Comparison of ENCODE assay signal across 1 cellular context in genomic region chr5:140175367-140176027, GRCh38.
TF ChIP-seq lines count a peak whose summit lies in the region.

No MANE protein-coding gene starts in this region.

TF ChIP-seq in K562, 482 proteins besides CTCF, POLR2A, EP300 and RAD21 (continued from another document and continues in another):
- TF ChIP-seq, protein P1, sequence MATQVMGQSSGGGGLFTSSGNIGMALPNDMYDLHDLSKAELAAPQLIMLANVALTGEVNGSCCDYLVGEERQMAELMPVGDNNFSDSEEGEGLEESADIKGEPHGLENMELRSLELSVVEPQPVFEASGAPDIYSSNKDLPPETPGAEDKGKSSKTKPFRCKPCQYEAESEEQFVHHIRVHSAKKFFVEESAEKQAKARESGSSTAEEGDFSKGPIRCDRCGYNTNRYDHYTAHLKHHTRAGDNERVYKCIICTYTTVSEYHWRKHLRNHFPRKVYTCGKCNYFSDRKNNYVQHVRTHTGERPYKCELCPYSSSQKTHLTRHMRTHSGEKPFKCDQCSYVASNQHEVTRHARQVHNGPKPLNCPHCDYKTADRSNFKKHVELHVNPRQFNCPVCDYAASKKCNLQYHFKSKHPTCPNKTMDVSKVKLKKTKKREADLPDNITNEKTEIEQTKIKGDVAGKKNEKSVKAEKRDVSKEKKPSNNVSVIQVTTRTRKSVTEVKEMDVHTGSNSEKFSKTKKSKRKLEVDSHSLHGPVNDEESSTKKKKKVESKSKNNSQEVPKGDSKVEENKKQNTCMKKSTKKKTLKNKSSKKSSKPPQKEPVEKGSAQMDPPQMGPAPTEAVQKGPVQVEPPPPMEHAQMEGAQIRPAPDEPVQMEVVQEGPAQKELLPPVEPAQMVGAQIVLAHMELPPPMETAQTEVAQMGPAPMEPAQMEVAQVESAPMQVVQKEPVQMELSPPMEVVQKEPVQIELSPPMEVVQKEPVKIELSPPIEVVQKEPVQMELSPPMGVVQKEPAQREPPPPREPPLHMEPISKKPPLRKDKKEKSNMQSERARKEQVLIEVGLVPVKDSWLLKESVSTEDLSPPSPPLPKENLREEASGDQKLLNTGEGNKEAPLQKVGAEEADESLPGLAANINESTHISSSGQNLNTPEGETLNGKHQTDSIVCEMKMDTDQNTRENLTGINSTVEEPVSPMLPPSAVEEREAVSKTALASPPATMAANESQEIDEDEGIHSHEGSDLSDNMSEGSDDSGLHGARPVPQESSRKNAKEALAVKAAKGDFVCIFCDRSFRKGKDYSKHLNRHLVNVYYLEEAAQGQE (CRISPR knock-in tag; IDR thresholded peaks at IDR 0.05; ENCODE audit: low read depth), result peak; percentile 6; the same call in 1 of the 2 replicates
- TF ChIP-seq DPF2 (IDR thresholded peaks at IDR 0.05), result peak; percentile 53
- TF ChIP-seq U2AF1 (optimal IDR thresholded peaks at IDR 0.05; ENCODE audit: low read depth, low read length), result peak; percentile 23
- TF ChIP-seq GTF2E2 (tag; IDR thresholded peaks at IDR 0.05), result no peak
- TF ChIP-seq NBN (IDR thresholded peaks at IDR 0.05; ENCODE audit: low read depth), result peak; percentile 48; the same call in 1 of the 2 replicates
- TF ChIP-seq, protein P2, sequence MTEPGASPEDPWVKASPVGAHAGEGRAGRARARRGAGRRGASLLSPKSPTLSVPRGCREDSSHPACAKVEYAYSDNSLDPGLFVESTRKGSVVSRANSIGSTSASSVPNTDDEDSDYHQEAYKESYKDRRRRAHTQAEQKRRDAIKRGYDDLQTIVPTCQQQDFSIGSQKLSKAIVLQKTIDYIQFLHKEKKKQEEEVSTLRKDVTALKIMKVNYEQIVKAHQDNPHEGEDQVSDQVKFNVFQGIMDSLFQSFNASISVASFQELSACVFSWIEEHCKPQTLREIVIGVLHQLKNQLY (CRISPR knock-in tag; conservative IDR thresholded peaks at IDR 0.05), result no peak
- TF ChIP-seq BRD9 (IDR thresholded peaks at IDR 0.05; ENCODE audit: low read depth, partially characterized antibody), result peak; percentile 81
- TF ChIP-seq ZKSCAN1 (IDR thresholded peaks at IDR 0.05; ENCODE audit: low read depth, low read length), result no peak
- TF ChIP-seq, protein P3, sequence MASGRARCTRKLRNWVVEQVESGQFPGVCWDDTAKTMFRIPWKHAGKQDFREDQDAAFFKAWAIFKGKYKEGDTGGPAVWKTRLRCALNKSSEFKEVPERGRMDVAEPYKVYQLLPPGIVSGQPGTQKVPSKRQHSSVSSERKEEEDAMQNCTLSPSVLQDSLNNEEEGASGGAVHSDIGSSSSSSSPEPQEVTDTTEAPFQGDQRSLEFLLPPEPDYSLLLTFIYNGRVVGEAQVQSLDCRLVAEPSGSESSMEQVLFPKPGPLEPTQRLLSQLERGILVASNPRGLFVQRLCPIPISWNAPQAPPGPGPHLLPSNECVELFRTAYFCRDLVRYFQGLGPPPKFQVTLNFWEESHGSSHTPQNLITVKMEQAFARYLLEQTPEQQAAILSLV (tag; IDR thresholded peaks at IDR 0.05), result no peak
- TF ChIP-seq NR1H2 (CRISPR knock-in tag; IDR thresholded peaks at IDR 0.05), result no peak
- 0 out of 2 replicates have a peak, but pooled peaks have one; percentile 75 for TF ChIP-seq MTA1 (IDR thresholded peaks at IDR 0.05; ENCODE audit: borderline replicate concordance)
- TF ChIP-seq, protein P4, sequence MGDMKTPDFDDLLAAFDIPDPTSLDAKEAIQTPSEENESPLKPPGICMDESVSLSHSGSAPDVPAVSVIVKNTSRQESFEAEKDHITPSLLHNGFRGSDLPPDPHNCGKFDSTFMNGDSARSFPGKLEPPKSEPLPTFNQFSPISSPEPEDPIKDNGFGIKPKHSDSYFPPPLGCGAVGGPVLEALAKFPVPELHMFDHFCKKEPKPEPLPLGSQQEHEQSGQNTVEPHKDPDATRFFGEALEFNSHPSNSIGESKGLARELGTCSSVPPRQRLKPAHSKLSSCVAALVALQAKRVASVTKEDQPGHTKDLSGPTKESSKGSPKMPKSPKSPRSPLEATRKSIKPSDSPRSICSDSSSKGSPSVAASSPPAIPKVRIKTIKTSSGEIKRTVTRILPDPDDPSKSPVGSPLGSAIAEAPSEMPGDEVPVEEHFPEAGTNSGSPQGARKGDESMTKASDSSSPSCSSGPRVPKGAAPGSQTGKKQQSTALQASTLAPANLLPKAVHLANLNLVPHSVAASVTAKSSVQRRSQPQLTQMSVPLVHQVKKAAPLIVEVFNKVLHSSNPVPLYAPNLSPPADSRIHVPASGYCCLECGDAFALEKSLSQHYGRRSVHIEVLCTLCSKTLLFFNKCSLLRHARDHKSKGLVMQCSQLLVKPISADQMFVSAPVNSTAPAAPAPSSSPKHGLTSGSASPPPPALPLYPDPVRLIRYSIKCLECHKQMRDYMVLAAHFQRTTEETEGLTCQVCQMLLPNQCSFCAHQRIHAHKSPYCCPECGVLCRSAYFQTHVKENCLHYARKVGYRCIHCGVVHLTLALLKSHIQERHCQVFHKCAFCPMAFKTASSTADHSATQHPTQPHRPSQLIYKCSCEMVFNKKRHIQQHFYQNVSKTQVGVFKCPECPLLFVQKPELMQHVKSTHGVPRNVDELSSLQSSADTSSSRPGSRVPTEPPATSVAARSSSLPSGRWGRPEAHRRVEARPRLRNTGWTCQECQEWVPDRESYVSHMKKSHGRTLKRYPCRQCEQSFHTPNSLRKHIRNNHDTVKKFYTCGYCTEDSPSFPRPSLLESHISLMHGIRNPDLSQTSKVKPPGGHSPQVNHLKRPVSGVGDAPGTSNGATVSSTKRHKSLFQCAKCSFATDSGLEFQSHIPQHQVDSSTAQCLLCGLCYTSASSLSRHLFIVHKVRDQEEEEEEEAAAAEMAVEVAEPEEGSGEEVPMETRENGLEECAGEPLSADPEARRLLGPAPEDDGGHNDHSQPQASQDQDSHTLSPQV (IDR thresholded peaks at IDR 0.05), result no peak
- no peak for TF ChIP-seq NR2F6 (CRISPR knock-in tag; IDR thresholded peaks at IDR 0.05)
- TF ChIP-seq SAFB (IDR thresholded peaks at IDR 0.05; ENCODE audit: borderline replicate concordance, low read depth, low read length), result peak; percentile 76
- no peak for TF ChIP-seq ZBTB8A (IDR thresholded peaks at IDR 0.05; ENCODE audit: partially characterized antibody)
- TF ChIP-seq ETV5 (CRISPR knock-in tag; IDR thresholded peaks at IDR 0.05; ENCODE audit: low read depth), result peak; percentile 84; the same call in 1 of the 2 replicates
- TF ChIP-seq RBM22 (IDR thresholded peaks at IDR 0.05; ENCODE audit: low read depth, low read length, poor library complexity, severe bottlenecking), result no peak
- TF ChIP-seq, protein P5, sequence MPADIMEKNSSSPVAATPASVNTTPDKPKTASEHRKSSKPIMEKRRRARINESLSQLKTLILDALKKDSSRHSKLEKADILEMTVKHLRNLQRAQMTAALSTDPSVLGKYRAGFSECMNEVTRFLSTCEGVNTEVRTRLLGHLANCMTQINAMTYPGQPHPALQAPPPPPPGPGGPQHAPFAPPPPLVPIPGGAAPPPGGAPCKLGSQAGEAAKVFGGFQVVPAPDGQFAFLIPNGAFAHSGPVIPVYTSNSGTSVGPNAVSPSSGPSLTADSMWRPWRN (IDR thresholded peaks at IDR 0.05; ENCODE audit: low read depth), result no peak
- peak; percentile 49 for TF ChIP-seq ASH1L (IDR thresholded peaks at IDR 0.05; ENCODE audit: borderline replicate concordance, low read depth, partially characterized antibody)
- no peak for TF ChIP-seq NFE2L1 (tag; IDR thresholded peaks at IDR 0.05; ENCODE audit: borderline replicate concordance, low read depth)
- TF ChIP-seq ADNP (tag; IDR thresholded peaks at IDR 0.05), result no peak
- no peak for TF ChIP-seq HDAC6 (IDR thresholded peaks at IDR 0.05; ENCODE audit: low read depth, low read length)
- TF ChIP-seq, protein P6, sequence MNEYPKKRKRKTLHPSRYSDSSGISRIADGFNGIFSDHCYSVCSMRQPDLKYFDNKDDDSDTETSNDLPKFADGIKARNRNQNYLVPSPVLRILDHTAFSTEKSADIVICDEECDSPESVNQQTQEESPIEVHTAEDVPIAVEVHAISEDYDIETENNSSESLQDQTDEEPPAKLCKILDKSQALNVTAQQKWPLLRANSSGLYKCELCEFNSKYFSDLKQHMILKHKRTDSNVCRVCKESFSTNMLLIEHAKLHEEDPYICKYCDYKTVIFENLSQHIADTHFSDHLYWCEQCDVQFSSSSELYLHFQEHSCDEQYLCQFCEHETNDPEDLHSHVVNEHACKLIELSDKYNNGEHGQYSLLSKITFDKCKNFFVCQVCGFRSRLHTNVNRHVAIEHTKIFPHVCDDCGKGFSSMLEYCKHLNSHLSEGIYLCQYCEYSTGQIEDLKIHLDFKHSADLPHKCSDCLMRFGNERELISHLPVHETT (CRISPR knock-in tag; conservative IDR thresholded peaks at IDR 0.05 in 1 of 2, IDR thresholded peaks at IDR 0.05 in 1 of 2), result no peak
- TF ChIP-seq ZNF589 (CRISPR knock-in tag; IDR thresholded peaks at IDR 0.05; ENCODE audit: low read depth), result no peak
- TF ChIP-seq ZSCAN32 (CRISPR knock-in tag; IDR thresholded peaks at IDR 0.05), result no peak
- TF ChIP-seq ZNF263 (CRISPR knock-in tag; IDR thresholded peaks at IDR 0.05; ENCODE audit: borderline replicate concordance), result peak; percentile 11; the same call in 1 of the 2 replicates
- TF ChIP-seq SMARCC2 (IDR thresholded peaks at IDR 0.05; ENCODE audit: low read depth), result peak; percentile 35; the same call in 1 of the 2 replicates
- TF ChIP-seq, protein P7, sequence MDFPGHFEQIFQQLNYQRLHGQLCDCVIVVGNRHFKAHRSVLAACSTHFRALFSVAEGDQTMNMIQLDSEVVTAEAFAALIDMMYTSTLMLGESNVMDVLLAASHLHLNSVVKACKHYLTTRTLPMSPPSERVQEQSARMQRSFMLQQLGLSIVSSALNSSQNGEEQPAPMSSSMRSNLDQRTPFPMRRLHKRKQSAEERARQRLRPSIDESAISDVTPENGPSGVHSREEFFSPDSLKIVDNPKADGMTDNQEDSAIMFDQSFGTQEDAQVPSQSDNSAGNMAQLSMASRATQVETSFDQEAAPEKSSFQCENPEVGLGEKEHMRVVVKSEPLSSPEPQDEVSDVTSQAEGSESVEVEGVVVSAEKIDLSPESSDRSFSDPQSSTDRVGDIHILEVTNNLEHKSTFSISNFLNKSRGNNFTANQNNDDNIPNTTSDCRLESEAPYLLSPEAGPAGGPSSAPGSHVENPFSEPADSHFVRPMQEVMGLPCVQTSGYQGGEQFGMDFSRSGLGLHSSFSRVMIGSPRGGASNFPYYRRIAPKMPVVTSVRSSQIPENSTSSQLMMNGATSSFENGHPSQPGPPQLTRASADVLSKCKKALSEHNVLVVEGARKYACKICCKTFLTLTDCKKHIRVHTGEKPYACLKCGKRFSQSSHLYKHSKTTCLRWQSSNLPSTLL (IDR thresholded peaks at IDR 0.05), result peak; percentile 70
- no peak for TF ChIP-seq RBM39 (optimal IDR thresholded peaks at IDR 0.05; ENCODE audit: low read depth, low read length)
- no peak for TF ChIP-seq POLR2H (tag; IDR thresholded peaks at IDR 0.05; ENCODE audit: low read depth)
- TF ChIP-seq MEF2D (tag; conservative IDR thresholded peaks at IDR 0.05; ENCODE audit: low read depth), result no peak
- TF ChIP-seq MCM5 (IDR thresholded peaks at IDR 0.05; ENCODE audit: low read depth), result no peak
- TF ChIP-seq, protein P8, sequence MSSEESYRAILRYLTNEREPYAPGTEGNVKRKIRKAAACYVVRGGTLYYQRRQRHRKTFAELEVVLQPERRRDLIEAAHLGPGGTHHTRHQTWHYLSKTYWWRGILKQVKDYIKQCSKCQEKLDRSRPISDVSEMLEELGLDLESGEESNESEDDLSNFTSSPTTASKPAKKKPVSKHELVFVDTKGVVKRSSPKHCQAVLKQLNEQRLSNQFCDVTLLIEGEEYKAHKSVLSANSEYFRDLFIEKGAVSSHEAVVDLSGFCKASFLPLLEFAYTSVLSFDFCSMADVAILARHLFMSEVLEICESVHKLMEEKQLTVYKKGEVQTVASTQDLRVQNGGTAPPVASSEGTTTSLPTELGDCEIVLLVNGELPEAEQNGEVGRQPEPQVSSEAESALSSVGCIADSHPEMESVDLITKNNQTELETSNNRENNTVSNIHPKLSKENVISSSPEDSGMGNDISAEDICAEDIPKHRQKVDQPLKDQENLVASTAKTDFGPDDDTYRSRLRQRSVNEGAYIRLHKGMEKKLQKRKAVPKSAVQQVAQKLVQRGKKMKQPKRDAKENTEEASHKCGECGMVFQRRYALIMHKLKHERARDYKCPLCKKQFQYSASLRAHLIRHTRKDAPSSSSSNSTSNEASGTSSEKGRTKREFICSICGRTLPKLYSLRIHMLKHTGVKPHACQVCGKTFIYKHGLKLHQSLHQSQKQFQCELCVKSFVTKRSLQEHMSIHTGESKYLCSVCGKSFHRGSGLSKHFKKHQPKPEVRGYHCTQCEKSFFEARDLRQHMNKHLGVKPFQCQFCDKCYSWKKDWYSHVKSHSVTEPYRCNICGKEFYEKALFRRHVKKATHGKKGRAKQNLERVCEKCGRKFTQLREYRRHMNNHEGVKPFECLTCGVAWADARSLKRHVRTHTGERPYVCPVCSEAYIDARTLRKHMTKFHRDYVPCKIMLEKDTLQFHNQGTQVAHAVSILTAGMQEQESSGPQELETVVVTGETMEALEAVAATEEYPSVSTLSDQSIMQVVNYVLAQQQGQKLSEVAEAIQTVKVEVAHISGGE (CRISPR knock-in tag; IDR thresholded peaks at IDR 0.05), result peak in 2 of 3 experiments; percentile 76 to 96; a peak in 4 of 6 replicates
- TF ChIP-seq, protein P9, sequence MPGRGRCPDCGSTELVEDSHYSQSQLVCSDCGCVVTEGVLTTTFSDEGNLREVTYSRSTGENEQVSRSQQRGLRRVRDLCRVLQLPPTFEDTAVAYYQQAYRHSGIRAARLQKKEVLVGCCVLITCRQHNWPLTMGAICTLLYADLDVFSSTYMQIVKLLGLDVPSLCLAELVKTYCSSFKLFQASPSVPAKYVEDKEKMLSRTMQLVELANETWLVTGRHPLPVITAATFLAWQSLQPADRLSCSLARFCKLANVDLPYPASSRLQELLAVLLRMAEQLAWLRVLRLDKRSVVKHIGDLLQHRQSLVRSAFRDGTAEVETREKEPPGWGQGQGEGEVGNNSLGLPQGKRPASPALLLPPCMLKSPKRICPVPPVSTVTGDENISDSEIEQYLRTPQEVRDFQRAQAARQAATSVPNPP (IDR thresholded peaks at IDR 0.05; ENCODE audit: borderline replicate concordance, insufficient read depth, insufficient read length), result no peak
- no peak for TF ChIP-seq HDAC3 (IDR thresholded peaks at IDR 0.05; ENCODE audit: borderline replicate concordance, partially characterized antibody)
- TF ChIP-seq, protein P10, sequence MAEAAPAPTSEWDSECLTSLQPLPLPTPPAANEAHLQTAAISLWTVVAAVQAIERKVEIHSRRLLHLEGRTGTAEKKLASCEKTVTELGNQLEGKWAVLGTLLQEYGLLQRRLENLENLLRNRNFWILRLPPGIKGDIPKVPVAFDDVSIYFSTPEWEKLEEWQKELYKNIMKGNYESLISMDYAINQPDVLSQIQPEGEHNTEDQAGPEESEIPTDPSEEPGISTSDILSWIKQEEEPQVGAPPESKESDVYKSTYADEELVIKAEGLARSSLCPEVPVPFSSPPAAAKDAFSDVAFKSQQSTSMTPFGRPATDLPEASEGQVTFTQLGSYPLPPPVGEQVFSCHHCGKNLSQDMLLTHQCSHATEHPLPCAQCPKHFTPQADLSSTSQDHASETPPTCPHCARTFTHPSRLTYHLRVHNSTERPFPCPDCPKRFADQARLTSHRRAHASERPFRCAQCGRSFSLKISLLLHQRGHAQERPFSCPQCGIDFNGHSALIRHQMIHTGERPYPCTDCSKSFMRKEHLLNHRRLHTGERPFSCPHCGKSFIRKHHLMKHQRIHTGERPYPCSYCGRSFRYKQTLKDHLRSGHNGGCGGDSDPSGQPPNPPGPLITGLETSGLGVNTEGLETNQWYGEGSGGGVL (CRISPR knock-in tag; IDR thresholded peaks at IDR 0.05), result no peak
- no peak for TF ChIP-seq SRSF1 (IDR thresholded peaks at IDR 0.05; ENCODE audit: low read depth, low read length)
- TF ChIP-seq KAT2B (IDR thresholded peaks at IDR 0.05; ENCODE audit: low read depth, low read length), result no peak
- TF ChIP-seq KHSRP (IDR thresholded peaks at IDR 0.05), result no peak
- TF ChIP-seq RCOR1 (IDR thresholded peaks at IDR 0.05; ENCODE audit: borderline replicate concordance in 1 of 2, low read depth in 2 of 2, low read length in 2 of 2), result peak in 1 of 2 experiments; percentile 10; a peak in 1 of 4 replicates
- TF ChIP-seq ZNF224 (CRISPR knock-in tag; IDR thresholded peaks at IDR 0.05), result no peak
- peak; percentile 77 for TF ChIP-seq POLR2G (IDR thresholded peaks at IDR 0.05; ENCODE audit: low read depth, low read length)
